Comparison of ENCODE assay signal across 2 cellular contexts in the genomic region with DNA sequence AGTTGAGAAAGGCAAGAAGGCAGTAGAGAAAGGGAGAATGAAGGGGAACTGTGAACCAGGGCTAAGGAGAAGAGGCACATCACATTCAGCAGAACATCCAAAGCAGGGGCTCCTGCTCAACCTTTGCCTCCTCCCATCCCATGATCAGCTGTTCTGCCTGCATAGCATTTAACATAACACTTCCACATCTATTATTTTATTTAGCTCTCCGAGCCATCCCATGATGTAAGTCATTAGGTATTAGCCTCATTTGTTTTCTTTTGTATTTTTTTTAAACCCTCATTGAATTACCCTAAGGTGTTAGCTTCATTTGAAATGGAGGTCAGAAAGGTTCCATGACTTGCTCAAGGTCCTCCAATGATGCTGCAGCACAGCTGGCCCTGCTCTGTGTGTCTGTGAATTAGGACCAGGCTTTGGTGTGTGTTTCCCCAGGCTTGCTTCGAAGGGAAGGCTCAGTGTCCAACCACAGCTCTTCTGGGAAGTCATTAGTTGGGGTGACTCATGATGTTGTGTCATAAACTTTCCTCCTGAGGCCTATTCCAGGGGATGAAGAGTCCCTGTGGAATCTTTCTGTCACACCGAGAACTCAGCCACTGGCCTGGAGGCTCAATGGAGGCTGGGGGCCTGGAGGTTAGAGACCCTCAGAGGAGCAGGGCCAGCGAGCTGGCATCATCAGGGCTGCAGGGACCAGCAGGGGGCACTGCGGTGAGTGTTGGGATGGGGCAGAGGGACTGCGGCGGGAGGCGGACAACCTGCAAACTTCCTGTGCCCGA.
TF ChIP-seq lines count a peak whose summit lies in the region.

No MANE protein-coding gene starts in this region.

TF ChIP-seq in GM23338, 12 proteins besides CTCF, POLR2A, EP300 and RAD21 (continued from another document):
- TF ChIP-seq, protein P1, sequence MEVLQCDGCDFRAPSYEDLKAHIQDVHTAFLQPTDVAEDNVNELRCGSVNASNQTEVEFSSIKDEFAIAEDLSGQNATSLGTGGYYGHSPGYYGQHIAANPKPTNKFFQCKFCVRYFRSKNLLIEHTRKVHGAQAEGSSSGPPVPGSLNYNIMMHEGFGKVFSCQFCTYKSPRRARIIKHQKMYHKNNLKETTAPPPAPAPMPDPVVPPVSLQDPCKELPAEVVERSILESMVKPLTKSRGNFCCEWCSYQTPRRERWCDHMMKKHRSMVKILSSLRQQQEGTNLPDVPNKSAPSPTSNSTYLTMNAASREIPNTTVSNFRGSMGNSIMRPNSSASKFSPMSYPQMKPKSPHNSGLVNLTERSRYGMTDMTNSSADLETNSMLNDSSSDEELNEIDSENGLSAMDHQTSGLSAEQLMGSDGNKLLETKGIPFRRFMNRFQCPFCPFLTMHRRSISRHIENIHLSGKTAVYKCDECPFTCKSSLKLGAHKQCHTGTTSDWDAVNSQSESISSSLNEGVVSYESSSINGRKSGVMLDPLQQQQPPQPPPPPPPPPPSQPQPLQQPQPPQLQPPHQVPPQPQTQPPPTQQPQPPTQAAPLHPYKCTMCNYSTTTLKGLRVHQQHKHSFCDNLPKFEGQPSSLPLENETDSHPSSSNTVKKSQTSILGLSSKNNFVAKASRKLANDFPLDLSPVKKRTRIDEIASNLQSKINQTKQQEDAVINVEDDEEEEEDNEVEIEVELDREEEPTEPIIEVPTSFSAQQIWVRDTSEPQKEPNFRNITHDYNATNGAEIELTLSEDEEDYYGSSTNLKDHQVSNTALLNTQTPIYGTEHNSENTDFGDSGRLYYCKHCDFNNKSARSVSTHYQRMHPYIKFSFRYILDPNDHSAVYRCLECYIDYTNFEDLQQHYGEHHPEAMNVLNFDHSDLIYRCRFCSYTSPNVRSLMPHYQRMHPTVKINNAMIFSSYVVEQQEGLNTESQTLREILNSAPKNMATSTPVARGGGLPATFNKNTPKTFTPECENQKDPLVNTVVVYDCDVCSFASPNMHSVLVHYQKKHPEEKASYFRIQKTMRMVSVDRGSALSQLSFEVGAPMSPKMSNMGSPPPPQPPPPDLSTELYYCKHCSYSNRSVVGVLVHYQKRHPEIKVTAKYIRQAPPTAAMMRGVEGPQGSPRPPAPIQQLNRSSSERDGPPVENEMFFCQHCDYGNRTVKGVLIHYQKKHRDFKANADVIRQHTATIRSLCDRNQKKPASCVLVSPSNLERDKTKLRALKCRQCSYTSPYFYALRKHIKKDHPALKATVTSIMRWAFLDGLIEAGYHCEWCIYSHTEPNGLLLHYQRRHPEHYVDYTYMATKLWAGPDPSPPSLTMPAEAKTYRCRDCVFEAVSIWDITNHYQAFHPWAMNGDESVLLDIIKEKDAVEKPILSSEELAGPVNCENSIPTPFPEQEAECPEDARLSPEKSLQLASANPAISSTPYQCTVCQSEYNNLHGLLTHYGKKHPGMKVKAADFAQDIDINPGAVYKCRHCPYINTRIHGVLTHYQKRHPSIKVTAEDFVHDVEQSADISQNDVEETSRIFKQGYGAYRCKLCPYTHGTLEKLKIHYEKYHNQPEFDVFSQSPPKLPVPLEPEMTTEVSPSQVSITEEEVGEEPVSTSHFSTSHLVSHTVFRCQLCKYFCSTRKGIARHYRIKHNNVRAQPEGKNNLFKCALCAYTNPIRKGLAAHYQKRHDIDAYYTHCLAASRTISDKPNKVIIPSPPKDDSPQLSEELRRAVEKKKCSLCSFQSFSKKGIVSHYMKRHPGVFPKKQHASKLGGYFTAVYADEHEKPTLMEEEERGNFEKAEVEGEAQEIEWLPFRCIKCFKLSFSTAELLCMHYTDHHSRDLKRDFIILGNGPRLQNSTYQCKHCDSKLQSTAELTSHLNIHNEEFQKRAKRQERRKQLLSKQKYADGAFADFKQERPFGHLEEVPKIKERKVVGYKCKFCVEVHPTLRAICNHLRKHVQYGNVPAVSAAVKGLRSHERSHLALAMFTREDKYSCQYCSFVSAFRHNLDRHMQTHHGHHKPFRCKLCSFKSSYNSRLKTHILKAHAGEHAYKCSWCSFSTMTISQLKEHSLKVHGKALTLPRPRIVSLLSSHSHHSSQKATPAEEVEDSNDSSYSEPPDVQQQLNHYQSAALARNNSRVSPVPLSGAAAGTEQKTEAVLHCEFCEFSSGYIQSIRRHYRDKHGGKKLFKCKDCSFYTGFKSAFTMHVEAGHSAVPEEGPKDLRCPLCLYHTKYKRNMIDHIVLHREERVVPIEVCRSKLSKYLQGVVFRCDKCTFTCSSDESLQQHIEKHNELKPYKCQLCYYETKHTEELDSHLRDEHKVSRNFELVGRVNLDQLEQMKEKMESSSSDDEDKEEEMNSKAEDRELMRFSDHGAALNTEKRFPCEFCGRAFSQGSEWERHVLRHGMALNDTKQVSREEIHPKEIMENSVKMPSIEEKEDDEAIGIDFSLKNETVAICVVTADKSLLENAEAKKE (CRISPR knock-in tag; IDR thresholded peaks at IDR 0.05) = no peak
- 0 out of 2 replicates have a peak, but pooled peaks have one; percentile 14 for TF ChIP-seq CREB1 (CRISPR knock-in tag; IDR thresholded peaks at IDR 0.05; ENCODE audit: low read depth)
- no peak for TF ChIP-seq EZH2 (IDR thresholded peaks at IDR 0.05; ENCODE audit: low read depth, unreplicated experiment)
- TF ChIP-seq JUNB (IDR thresholded peaks at IDR 0.05; ENCODE audit: unreplicated experiment) = no peak

TF ChIP-seq in WTC11, 78 proteins besides CTCF, POLR2A, EP300 and RAD21 (continued from another document):
- TF ChIP-seq, protein P2, sequence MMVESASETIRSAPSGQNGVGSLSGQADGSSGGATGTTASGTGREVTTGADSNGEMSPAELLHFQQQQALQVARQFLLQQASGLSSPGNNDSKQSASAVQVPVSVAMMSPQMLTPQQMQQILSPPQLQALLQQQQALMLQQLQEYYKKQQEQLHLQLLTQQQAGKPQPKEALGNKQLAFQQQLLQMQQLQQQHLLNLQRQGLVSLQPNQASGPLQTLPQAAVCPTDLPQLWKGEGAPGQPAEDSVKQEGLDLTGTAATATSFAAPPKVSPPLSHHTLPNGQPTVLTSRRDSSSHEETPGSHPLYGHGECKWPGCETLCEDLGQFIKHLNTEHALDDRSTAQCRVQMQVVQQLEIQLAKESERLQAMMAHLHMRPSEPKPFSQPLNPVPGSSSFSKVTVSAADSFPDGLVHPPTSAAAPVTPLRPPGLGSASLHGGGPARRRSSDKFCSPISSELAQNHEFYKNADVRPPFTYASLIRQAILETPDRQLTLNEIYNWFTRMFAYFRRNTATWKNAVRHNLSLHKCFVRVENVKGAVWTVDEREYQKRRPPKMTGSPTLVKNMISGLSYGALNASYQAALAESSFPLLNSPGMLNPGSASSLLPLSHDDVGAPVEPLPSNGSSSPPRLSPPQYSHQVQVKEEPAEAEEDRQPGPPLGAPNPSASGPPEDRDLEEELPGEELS (CRISPR knock-in tag; IDR thresholded peaks at IDR 0.05) = no peak
- TF ChIP-seq, protein P3, sequence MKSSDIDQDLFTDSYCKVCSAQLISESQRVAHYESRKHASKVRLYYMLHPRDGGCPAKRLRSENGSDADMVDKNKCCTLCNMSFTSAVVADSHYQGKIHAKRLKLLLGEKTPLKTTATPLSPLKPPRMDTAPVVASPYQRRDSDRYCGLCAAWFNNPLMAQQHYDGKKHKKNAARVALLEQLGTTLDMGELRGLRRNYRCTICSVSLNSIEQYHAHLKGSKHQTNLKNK (CRISPR knock-in tag; IDR thresholded peaks at IDR 0.05) = no peak
- TF ChIP-seq CBFB (CRISPR knock-in tag; IDR thresholded peaks at IDR 0.05; ENCODE audit: low read depth) = no peak
- TF ChIP-seq, protein P4, sequence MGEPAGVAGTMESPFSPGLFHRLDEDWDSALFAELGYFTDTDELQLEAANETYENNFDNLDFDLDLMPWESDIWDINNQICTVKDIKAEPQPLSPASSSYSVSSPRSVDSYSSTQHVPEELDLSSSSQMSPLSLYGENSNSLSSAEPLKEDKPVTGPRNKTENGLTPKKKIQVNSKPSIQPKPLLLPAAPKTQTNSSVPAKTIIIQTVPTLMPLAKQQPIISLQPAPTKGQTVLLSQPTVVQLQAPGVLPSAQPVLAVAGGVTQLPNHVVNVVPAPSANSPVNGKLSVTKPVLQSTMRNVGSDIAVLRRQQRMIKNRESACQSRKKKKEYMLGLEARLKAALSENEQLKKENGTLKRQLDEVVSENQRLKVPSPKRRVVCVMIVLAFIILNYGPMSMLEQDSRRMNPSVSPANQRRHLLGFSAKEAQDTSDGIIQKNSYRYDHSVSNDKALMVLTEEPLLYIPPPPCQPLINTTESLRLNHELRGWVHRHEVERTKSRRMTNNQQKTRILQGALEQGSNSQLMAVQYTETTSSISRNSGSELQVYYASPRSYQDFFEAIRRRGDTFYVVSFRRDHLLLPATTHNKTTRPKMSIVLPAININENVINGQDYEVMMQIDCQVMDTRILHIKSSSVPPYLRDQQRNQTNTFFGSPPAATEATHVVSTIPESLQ (CRISPR knock-in tag; IDR thresholded peaks at IDR 0.05) = no peak
- TF ChIP-seq SMAD4 (CRISPR knock-in tag; IDR thresholded peaks at IDR 0.05) = no peak
- TF ChIP-seq ESRRA (CRISPR knock-in tag; IDR thresholded peaks at IDR 0.05; ENCODE audit: borderline replicate concordance) = no peak
- TF ChIP-seq, protein P5, sequence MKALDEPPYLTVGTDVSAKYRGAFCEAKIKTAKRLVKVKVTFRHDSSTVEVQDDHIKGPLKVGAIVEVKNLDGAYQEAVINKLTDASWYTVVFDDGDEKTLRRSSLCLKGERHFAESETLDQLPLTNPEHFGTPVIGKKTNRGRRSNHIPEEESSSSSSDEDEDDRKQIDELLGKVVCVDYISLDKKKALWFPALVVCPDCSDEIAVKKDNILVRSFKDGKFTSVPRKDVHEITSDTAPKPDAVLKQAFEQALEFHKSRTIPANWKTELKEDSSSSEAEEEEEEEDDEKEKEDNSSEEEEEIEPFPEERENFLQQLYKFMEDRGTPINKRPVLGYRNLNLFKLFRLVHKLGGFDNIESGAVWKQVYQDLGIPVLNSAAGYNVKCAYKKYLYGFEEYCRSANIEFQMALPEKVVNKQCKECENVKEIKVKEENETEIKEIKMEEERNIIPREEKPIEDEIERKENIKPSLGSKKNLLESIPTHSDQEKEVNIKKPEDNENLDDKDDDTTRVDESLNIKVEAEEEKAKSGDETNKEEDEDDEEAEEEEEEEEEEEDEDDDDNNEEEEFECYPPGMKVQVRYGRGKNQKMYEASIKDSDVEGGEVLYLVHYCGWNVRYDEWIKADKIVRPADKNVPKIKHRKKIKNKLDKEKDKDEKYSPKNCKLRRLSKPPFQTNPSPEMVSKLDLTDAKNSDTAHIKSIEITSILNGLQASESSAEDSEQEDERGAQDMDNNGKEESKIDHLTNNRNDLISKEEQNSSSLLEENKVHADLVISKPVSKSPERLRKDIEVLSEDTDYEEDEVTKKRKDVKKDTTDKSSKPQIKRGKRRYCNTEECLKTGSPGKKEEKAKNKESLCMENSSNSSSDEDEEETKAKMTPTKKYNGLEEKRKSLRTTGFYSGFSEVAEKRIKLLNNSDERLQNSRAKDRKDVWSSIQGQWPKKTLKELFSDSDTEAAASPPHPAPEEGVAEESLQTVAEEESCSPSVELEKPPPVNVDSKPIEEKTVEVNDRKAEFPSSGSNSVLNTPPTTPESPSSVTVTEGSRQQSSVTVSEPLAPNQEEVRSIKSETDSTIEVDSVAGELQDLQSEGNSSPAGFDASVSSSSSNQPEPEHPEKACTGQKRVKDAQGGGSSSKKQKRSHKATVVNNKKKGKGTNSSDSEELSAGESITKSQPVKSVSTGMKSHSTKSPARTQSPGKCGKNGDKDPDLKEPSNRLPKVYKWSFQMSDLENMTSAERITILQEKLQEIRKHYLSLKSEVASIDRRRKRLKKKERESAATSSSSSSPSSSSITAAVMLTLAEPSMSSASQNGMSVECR (CRISPR knock-in tag; IDR thresholded peaks at IDR 0.05; ENCODE audit: borderline replicate concordance) = no peak
- no peak for TF ChIP-seq SMAD3 (CRISPR knock-in tag; IDR thresholded peaks at IDR 0.05; ENCODE audit: borderline replicate concordance)
- TF ChIP-seq, protein P6, sequence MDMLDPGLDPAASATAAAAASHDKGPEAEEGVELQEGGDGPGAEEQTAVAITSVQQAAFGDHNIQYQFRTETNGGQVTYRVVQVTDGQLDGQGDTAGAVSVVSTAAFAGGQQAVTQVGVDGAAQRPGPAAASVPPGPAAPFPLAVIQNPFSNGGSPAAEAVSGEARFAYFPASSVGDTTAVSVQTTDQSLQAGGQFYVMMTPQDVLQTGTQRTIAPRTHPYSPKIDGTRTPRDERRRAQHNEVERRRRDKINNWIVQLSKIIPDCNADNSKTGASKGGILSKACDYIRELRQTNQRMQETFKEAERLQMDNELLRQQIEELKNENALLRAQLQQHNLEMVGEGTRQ (CRISPR knock-in tag; IDR thresholded peaks at IDR 0.05) = no peak
- TF ChIP-seq, protein P7, sequence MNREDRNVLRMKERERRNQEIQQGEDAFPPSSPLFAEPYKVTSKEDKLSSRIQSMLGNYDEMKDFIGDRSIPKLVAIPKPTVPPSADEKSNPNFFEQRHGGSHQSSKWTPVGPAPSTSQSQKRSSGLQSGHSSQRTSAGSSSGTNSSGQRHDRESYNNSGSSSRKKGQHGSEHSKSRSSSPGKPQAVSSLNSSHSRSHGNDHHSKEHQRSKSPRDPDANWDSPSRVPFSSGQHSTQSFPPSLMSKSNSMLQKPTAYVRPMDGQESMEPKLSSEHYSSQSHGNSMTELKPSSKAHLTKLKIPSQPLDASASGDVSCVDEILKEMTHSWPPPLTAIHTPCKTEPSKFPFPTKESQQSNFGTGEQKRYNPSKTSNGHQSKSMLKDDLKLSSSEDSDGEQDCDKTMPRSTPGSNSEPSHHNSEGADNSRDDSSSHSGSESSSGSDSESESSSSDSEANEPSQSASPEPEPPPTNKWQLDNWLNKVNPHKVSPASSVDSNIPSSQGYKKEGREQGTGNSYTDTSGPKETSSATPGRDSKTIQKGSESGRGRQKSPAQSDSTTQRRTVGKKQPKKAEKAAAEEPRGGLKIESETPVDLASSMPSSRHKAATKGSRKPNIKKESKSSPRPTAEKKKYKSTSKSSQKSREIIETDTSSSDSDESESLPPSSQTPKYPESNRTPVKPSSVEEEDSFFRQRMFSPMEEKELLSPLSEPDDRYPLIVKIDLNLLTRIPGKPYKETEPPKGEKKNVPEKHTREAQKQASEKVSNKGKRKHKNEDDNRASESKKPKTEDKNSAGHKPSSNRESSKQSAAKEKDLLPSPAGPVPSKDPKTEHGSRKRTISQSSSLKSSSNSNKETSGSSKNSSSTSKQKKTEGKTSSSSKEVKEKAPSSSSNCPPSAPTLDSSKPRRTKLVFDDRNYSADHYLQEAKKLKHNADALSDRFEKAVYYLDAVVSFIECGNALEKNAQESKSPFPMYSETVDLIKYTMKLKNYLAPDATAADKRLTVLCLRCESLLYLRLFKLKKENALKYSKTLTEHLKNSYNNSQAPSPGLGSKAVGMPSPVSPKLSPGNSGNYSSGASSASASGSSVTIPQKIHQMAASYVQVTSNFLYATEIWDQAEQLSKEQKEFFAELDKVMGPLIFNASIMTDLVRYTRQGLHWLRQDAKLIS (CRISPR knock-in tag; IDR thresholded peaks at IDR 0.05; ENCODE audit: borderline replicate concordance) = no peak
